Comparison of ENCODE assay signal across 1 cellular context in genomic region chr19:6078068-6078467, GRCh38.
TF ChIP-seq lines count a peak whose summit lies in the region.

No MANE protein-coding gene starts in this region.

TF ChIP-seq in IMR-90, 13 proteins besides CTCF, POLR2A, EP300 and RAD21:
- TF ChIP-seq USF2 (IDR thresholded peaks at IDR 0.05; ENCODE audit: low read depth, low read length): no peak
- TF ChIP-seq CEBPB (IDR thresholded peaks at IDR 0.05; ENCODE audit: low read depth, low read length): no peak
- TF ChIP-seq FOS (IDR thresholded peaks at IDR 0.05; ENCODE audit: low read depth, low read length): no peak
